ENCODE assay signal across 1 cellular context in genomic region chr21:20662523-20662922, GRCh38.
TF ChIP-seq lines count a peak whose summit lies in the region.

No MANE protein-coding gene starts in this region.

TF ChIP-seq in WTC11, 78 proteins besides CTCF, POLR2A, EP300 and RAD21 (continued from another document):
- no peak for TF ChIP-seq ARID4B (CRISPR knock-in tag; IDR thresholded peaks at IDR 0.05; ENCODE audit: borderline replicate concordance)
- no peak for TF ChIP-seq FOXJ3 (CRISPR knock-in tag; IDR thresholded peaks at IDR 0.05; ENCODE audit: borderline replicate concordance)
- TF ChIP-seq IRF1 (CRISPR knock-in tag; IDR thresholded peaks at IDR 0.05): no peak
